Comparison of ENCODE assay signal across 19 cellular contexts in genomic region chr16:86545927-86546637, GRCh38. TPM values are rescaled to one million over a fixed set of nuclear protein-coding genes. Genes with fewer than 3 reads are reported as not detected.
DNase-seq lines count a peak whose midpoint lies in the region; ATAC-seq and TF ChIP-seq lines count a peak whose summit lies in the region.
"Had no signal": no experiment of that assay in that cellular context is flagged by ENCODE, and none has a peak within 500 bp of the region (broad histone marks: within the 10 kb centered on the region; RNA-seq: fewer than 3 reads in every experiment).

No MANE protein-coding gene starts in this region.

- H3K4me1 Mint-ChIP-seq in chondrocyte (ENCODE audit: low read depth), result peaks cover 9% of the 10 kb centered on the region
- H3K4me1 Mint-ChIP-seq in activated naive CD4-positive, alpha-beta T cell treated with anti-CD3 and anti-CD28 coated beads for 36 hours (ENCODE audit: low read depth), result peaks cover 2% of the 10 kb centered on the region
- H3K4me1 Mint-ChIP-seq: CD14-positive monocyte, H9 had no signal

- peak overlapping the region; percentile 45 to 59 (median 57) for H3K27ac ChIP-seq in thyroid gland
- H3K27ac ChIP-seq: A549, HL-60 had no signal

- no peaks in the 10 kb centered on the region for H3K9me3 Mint-ChIP-seq in chondrocyte (ENCODE audit: low read depth)
- no peaks in the 10 kb centered on the region for H3K9me3 Mint-ChIP-seq in activated naive CD4-positive, alpha-beta T cell treated with anti-CD3 and anti-CD28 coated beads for 36 hours
- H3K9me3 Mint-ChIP-seq: CD14-positive monocyte; CD8-positive, alpha-beta T cell; H9 had no signal

- TF ChIP-seq POLR2A in thyroid gland (IDR thresholded peaks at IDR 0.05), result no peak

- peak; percentile 30 for DNase-seq in LNCaP clone FGC (ENCODE audit: low read depth)
- DNase-seq in chondrocyte (ENCODE audit: low spot score), result no peak
- DNase-seq in posterior vena cava (ENCODE audit: low spot score), result peak; percentile 47
- DNase-seq in thyroid gland, result peak; percentile 37 to 74
- DNase-seq in activated naive CD4-positive, alpha-beta T cell treated with anti-CD3 and anti-CD28 coated beads for 36 hours, result no peak
- DNase-seq: BE2C; CD8-positive, alpha-beta T cell; COR-L47; DMS153; DMS79 treated with DMSO at 0.1 percent for 48 hours; EL; GOT3; H9 had no signal

- peak overlapping the region; percentile 25 for H3K27ac Mint-ChIP-seq in chondrocyte (ENCODE audit: unreplicated experiment)
- no peak overlapping the region for H3K27ac Mint-ChIP-seq in activated naive CD4-positive, alpha-beta T cell treated with anti-CD3 and anti-CD28 coated beads for 36 hours
- H3K27ac Mint-ChIP-seq: CD14-positive monocyte; CD8-positive, alpha-beta T cell; H9 had no signal

- peaks cover 1% of the 10 kb centered on the region for H3K36me3 Mint-ChIP-seq in chondrocyte (ENCODE audit: low read depth)
- H3K36me3 Mint-ChIP-seq in activated naive CD4-positive, alpha-beta T cell treated with anti-CD3 and anti-CD28 coated beads for 36 hours (ENCODE audit: low read depth), result peaks cover 22% of the 10 kb centered on the region

- no peaks in the 10 kb centered on the region for H3K9me3 ChIP-seq in thyroid gland
- H3K9me3 ChIP-seq: A549, BE2C had no signal

- WGBS in thyroid gland, 2 donors, result 60 to 78% methylated on average over 19 of the region's 19 CpGs

- intact Hi-C loops in posterior vena cava (cut with DNase I) (no loop called here), thyroid gland (cut with DNase I) (no loop called here)
- intact Hi-C loops in activated naive CD4-positive, alpha-beta T cell treated with anti-CD3 and anti-CD28 coated beads for 36 hours (cut with micrococcal nuclease), result no loop called here

- no peak for ATAC-seq in GM21717 (IDR thresholded peaks at IDR 0.05; ENCODE audit: unreplicated experiment)
- no peak for ATAC-seq in GM19023 (IDR thresholded peaks at IDR 0.05; ENCODE audit: unreplicated experiment)
- ATAC-seq: A549; CD8-positive, alpha-beta T cell; K562 had no signal

- no peak overlapping the region for H3K4me3 Mint-ChIP-seq in chondrocyte (ENCODE audit: unreplicated experiment)
- H3K4me3 Mint-ChIP-seq in activated naive CD4-positive, alpha-beta T cell treated with anti-CD3 and anti-CD28 coated beads for 36 hours, result no peak overlapping the region
- H3K4me3 Mint-ChIP-seq: CD14-positive monocyte; CD8-positive, alpha-beta T cell; H9 had no signal

- TF ChIP-seq CTCF in LNCaP clone FGC (IDR thresholded peaks at IDR 0.05; ENCODE audit: control insufficient read depth, extremely low read depth, insufficient read depth) (no peak), chondrocyte (IDR thresholded peaks at IDR 0.05) (no peak), thyroid gland (IDR thresholded peaks at IDR 0.05) (no peak)

- H3K4me3 ChIP-seq in LNCaP clone FGC (ENCODE audit: low read depth, low read length) (peak overlapping the region; percentile 18), thyroid gland (replicated peaks in 1 of 3) (no peak overlapping the region)
- H3K4me3 ChIP-seq: A549, K562 had no signal

- H3K27me3 ChIP-seq in thyroid gland, result no peaks in the 10 kb centered on the region
- H3K27me3 ChIP-seq: BE2C had no signal

- peaks cover 14 to 16% of the 10 kb centered on the region in 2 donors for H3K36me3 ChIP-seq in thyroid gland

- H3K27me3 Mint-ChIP-seq in chondrocyte (ENCODE audit: low read depth), result no peaks in the 10 kb centered on the region
- no peaks in the 10 kb centered on the region for H3K27me3 Mint-ChIP-seq in activated naive CD4-positive, alpha-beta T cell treated with anti-CD3 and anti-CD28 coated beads for 36 hours (ENCODE audit: low read depth)

- CTCF ChIA-PET in activated naive CD4-positive, alpha-beta T cell treated with anti-CD3 and anti-CD28 coated beads for 36 hours (lab: Charles Lee), result no interaction called here

- peaks cover 4 to 9% of the 10 kb centered on the region in 2 donors for H3K4me1 ChIP-seq in thyroid gland
- H3K4me1 ChIP-seq: A549, BE2C had no signal

RNA-seq across cellular contexts. Expression of gene MTHFSD, which starts 9.0 kb away (rescaled TPM):
- 8.1 to 13.2 TPM (median 8.5 TPM) in 3 replicates for total RNA-seq in chondrocyte
- 10 to 100 TPM; 11.8 to 14.1 TPM for total RNA-seq in posterior vena cava
- 10 to 100 TPM; 21.2 to 27.4 (median 25.2) TPM for total RNA-seq in thyroid gland
- total RNA-seq in activated naive CD4-positive, alpha-beta T cell treated with anti-CD3 and anti-CD28 coated beads for 36 hours, result 10 to 100 TPM; 21.9 to 24.1 TPM

RNA-seq across cellular contexts. Expression of gene FOXC2, which starts 20.5 kb away (rescaled TPM):
- total RNA-seq in chondrocyte, result 70.4 to 84.2 TPM (median 77.8 TPM) in 3 replicates
- 10 to 100 TPM; 11.9 to 12.2 TPM for total RNA-seq in posterior vena cava
- total RNA-seq in thyroid gland, result 1 to 10 TPM; 1.9 to 4.0 (median 2.1) TPM
- not detected for total RNA-seq in activated naive CD4-positive, alpha-beta T cell treated with anti-CD3 and anti-CD28 coated beads for 36 hours
- total RNA-seq: H9 had no signal

RNA-seq across cellular contexts. Expression of gene FOXL1, which starts 32.3 kb away (rescaled TPM):
- total RNA-seq in chondrocyte, result 7.7 to 10.1 TPM (median 8.1 TPM) in 3 replicates
- total RNA-seq in posterior vena cava, result 1 to 10 TPM; 7.5 to 8.9 TPM
- 1 to 10 TPM in 2 of 4 donors, under 1 TPM in 2; 0.45 to 1.9 (median 1.1) TPM for total RNA-seq in thyroid gland
- total RNA-seq in activated naive CD4-positive, alpha-beta T cell treated with anti-CD3 and anti-CD28 coated beads for 36 hours, result not detected
- total RNA-seq: K562 had no signal

RNA-seq across cellular contexts. Expression of gene FOXF1, which starts 35.8 kb away (rescaled TPM):
- total RNA-seq in chondrocyte, result not detected in 3 replicates
- 1 to 10 TPM; 2.5 to 4.3 TPM for total RNA-seq in posterior vena cava
- total RNA-seq in thyroid gland, result 1 to 10 TPM; 1.5 to 3.7 (median 2.3) TPM
- total RNA-seq in activated naive CD4-positive, alpha-beta T cell treated with anti-CD3 and anti-CD28 coated beads for 36 hours, result not detected
- total RNA-seq: CD8-positive, alpha-beta T cell; H9 had no signal

Comparison
In these comparisons a context has a peak if more than half of its experiments do, and no peak if none do; other contexts are left out.
1. DNase-seq: peak in LNCaP clone FGC (single experiment), posterior vena cava (single experiment) and thyroid gland (2 of 2); none in chondrocyte (single experiment) and activated naive CD4-positive, alpha-beta T cell treated with anti-CD3 and anti-CD28 coated beads for 36 hours (single experiment).